Comparison of ENCODE assay signal across 8 cellular contexts in the genomic region with DNA sequence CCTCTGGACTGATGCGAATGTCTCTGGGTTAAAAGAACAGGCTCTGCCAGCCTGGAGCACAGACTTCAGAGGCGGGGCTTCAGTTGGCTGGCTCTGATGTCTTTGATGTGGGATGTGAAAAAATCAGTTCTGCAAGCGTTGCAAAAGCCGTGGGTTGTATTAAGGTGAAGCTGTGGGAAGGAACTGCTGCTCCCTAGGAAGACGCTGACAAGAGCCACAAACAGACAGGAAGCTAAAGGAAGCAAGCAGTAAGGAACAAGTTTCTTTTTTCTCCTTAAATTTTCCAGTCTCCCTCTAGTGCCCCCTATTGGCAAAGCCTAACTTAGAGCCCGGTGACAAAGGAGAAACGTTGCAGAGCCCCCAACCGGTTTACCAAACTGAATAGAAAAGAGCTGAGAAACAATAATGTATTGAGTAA.
DNase-seq lines count a peak whose midpoint lies in the region; ATAC-seq and TF ChIP-seq lines count a peak whose summit lies in the region.

No MANE protein-coding gene starts in this region.

- H3K9me3 ChIP-seq in DND-41 (ENCODE audit: insufficient read depth, low read length, severe bottlenecking), result no peaks in the 10 kb centered on the region

- peak overlapping the region; percentile 31 for H3K4me2 ChIP-seq in DND-41 (ENCODE audit: insufficient read depth, low read length)

- H3K9me3 Mint-ChIP-seq in stimulated activated memory B cell treated with anti-CD40 and anti-IgM and Interleukin-4, amounts not matched to agents 10 μg/mL and 1 μg/mL and 100 μg/mL, for 72 hours, result no peaks in the 10 kb centered on the region
- H3K9me3 Mint-ChIP-seq in activated naive CD4-positive, alpha-beta T cell treated with anti-CD3 and anti-CD28 coated beads, Interleukin-2, amount 50 U/mL, for 72 hours, result peaks cover 8 to 23% of the 10 kb centered on the region in 2 donors
- H3K9me3 Mint-ChIP-seq in T-helper 2 cell treated with Interferon-gamma antibody and Interleukin-4, amounts not matched to agents 5 μg/mL and 100 μg/mL, for 36 hours, result peaks cover 4% of the 10 kb centered on the region

- H3K36me3 ChIP-seq in DND-41 (ENCODE audit: insufficient read depth, low read length), result no peaks in the 10 kb centered on the region

- H2AFZ ChIP-seq in DND-41 (ENCODE audit: low read depth, low read length), result no peak overlapping the region

- TF ChIP-seq CTCF in DND-41 (IDR thresholded peaks at IDR 0.05; ENCODE audit: borderline replicate concordance, extremely low read depth, low read length, poor library complexity, severe bottlenecking), result peak; percentile 70

- no peaks in the 10 kb centered on the region for H4K20me1 ChIP-seq in DND-41 (ENCODE audit: insufficient read depth, low read length)

- no peaks in the 10 kb centered on the region for H3K79me2 ChIP-seq in DND-41 (ENCODE audit: insufficient read depth, low read length)

- no peaks in the 10 kb centered on the region for H3K36me3 Mint-ChIP-seq in stimulated activated memory B cell treated with anti-CD40 and anti-IgM and Interleukin-4, amounts not matched to agents 10 μg/mL and 1 μg/mL and 100 μg/mL, for 72 hours
- no peaks in the 10 kb centered on the region for H3K36me3 Mint-ChIP-seq in activated naive CD4-positive, alpha-beta T cell treated with anti-CD3 and anti-CD28 coated beads, Interleukin-2, amount 50 U/mL, for 72 hours
- H3K36me3 Mint-ChIP-seq in T-helper 2 cell treated with Interferon-gamma antibody and Interleukin-4, amounts not matched to agents 5 μg/mL and 100 μg/mL, for 36 hours (ENCODE audit: low read depth), result no peaks in the 10 kb centered on the region

- no peak overlapping the region for H3K4me3 Mint-ChIP-seq in stimulated activated memory B cell treated with anti-CD40 and anti-IgM and Interleukin-4, amounts not matched to agents 10 μg/mL and 1 μg/mL and 100 μg/mL, for 72 hours
- no peak overlapping the region for H3K4me3 Mint-ChIP-seq in T-helper 2 cell treated with Interferon-gamma antibody and Interleukin-4, amounts not matched to agents 5 μg/mL and 100 μg/mL, for 36 hours

- no peak overlapping the region for H3K27ac ChIP-seq in DND-41 (ENCODE audit: low read length)

- DNase-seq in DND-41 (peak; percentile 80), NCI-H146 treated with DMSO at 0.1 percent for 48 hours (lab: John Stamatoyannopoulos, UW; ENCODE audit: unreplicated experiment) (peak; percentile 82), ecto neural progenitor cell (ENCODE audit: low spot score) (peak; percentile 60), myocyte (ENCODE audit: low read depth) (peak; percentile 12), Right ventricle myocardium inferior (ENCODE audit: missing footprints) (no peak)
- DNase-seq in activated naive CD4-positive, alpha-beta T cell treated with anti-CD3 and anti-CD28 coated beads, Interleukin-2, amount 50 U/mL, for 72 hours (ENCODE audit: low spot score in 2 of 2), result no peak
- DNase-seq in T-helper 2 cell treated with Interferon-gamma antibody and Interleukin-4, amounts not matched to agents 5 μg/mL and 100 μg/mL, for 36 hours (ENCODE audit: low spot score), result no peak

- H3K4me1 Mint-ChIP-seq in stimulated activated memory B cell treated with anti-CD40 and anti-IgM and Interleukin-4, amounts not matched to agents 10 μg/mL and 1 μg/mL and 100 μg/mL, for 72 hours, result no peaks in the 10 kb centered on the region
- H3K4me1 Mint-ChIP-seq in T-helper 2 cell treated with Interferon-gamma antibody and Interleukin-4, amounts not matched to agents 5 μg/mL and 100 μg/mL, for 36 hours (ENCODE audit: low read depth), result no peaks in the 10 kb centered on the region

- peaks cover 15% of the 10 kb centered on the region for H3K4me1 ChIP-seq in DND-41 (ENCODE audit: insufficient read depth, low read length)

- peaks cover 13% of the 10 kb centered on the region for H3K27me3 Mint-ChIP-seq in stimulated activated memory B cell treated with anti-CD40 and anti-IgM and Interleukin-4, amounts not matched to agents 10 μg/mL and 1 μg/mL and 100 μg/mL, for 72 hours
- H3K27me3 Mint-ChIP-seq in T-helper 2 cell treated with Interferon-gamma antibody and Interleukin-4, amounts not matched to agents 5 μg/mL and 100 μg/mL, for 36 hours (ENCODE audit: low read depth), result no peaks in the 10 kb centered on the region

- peak; percentile 99 for ATAC-seq in DND-41 (ENCODE audit: insufficient read depth, low read depth)
- ATAC-seq in stimulated activated memory B cell treated with anti-CD40 and anti-IgM and Interleukin-4, amounts not matched to agents 10 μg/mL and 1 μg/mL and 100 μg/mL, for 72 hours, result no peak
- ATAC-seq in activated naive CD4-positive, alpha-beta T cell treated with anti-CD3 and anti-CD28 coated beads, Interleukin-2, amount 50 U/mL, for 72 hours, result no peak
- no peak for ATAC-seq in Right ventricle myocardium inferior

- H3K27me3 ChIP-seq in DND-41 (ENCODE audit: insufficient read depth, low read length, poor library complexity), result no peaks in the 10 kb centered on the region

- intact Hi-C loops in Right ventricle myocardium inferior (cut with DNase I), result no loop called here

- H3K27ac Mint-ChIP-seq in stimulated activated memory B cell treated with anti-CD40 and anti-IgM and Interleukin-4, amounts not matched to agents 10 μg/mL and 1 μg/mL and 100 μg/mL, for 72 hours, result no peak overlapping the region
- H3K27ac Mint-ChIP-seq in activated naive CD4-positive, alpha-beta T cell treated with anti-CD3 and anti-CD28 coated beads, Interleukin-2, amount 50 U/mL, for 72 hours, result no peak overlapping the region
- H3K27ac Mint-ChIP-seq in T-helper 2 cell treated with Interferon-gamma antibody and Interleukin-4, amounts not matched to agents 5 μg/mL and 100 μg/mL, for 36 hours, result no peak overlapping the region

- no peak overlapping the region for H3K4me3 ChIP-seq in DND-41 (ENCODE audit: low read depth in 1 of 2, low read length in 2 of 2)

- no peak overlapping the region for H3K9ac ChIP-seq in DND-41 (ENCODE audit: low read depth, low read length)

Comparison
In these comparisons a context has a peak if more than half of its experiments do, and no peak if none do; other contexts are left out.
1. DNase-seq: peak in DND-41 (single experiment), NCI-H146 treated with DMSO at 0.1 percent for 48 hours (single experiment), ecto neural progenitor cell (single experiment) and myocyte (single experiment); none in activated naive CD4-positive, alpha-beta T cell treated with anti-CD3 and anti-CD28 coated beads, Interleukin-2, amount 50 U/mL, for 72 hours (0 of 2), Right ventricle myocardium inferior (single experiment) and T-helper 2 cell treated with Interferon-gamma antibody and Interleukin-4, amounts not matched to agents 5 μg/mL and 100 μg/mL, for 36 hours (single experiment).